19 cellular contexts compared by ENCODE assay signal in the genomic region with DNA sequence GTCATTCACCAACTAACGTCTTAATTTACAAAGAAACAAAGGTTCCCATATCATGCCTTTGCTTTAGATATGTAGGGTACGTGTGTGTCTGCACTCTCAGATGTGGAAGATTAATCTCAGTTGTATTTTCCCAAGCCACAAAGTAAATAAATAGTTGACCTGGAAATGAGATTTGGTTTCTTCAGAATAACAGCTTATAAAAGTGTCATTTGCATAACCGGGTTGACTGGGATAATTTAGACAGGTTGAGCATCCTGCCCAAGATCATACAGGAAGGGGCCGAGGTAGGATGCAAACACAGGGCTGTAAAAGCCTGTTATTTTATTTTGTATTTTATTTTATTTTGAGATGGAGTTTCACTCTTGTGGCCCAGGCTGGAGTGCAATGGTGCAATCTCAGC. TPM values are rescaled to one million over a fixed set of nuclear protein-coding genes. Genes with fewer than 3 reads are reported as not detected.
DNase-seq lines count a peak whose midpoint lies in the region; ATAC-seq and TF ChIP-seq lines count a peak whose summit lies in the region.
"Had no signal": no experiment of that assay in that cellular context is flagged by ENCODE, and none has a peak within 500 bp of the region (broad histone marks: within the 10 kb centered on the region; RNA-seq: fewer than 3 reads in every experiment).

No MANE protein-coding gene starts in this region.

- H3K27ac Mint-ChIP-seq in activated CD8-positive, alpha-beta memory T cell treated with anti-CD3 and anti-CD28 coated beads, Interleukin-2, amount 10 ng/mL, durations not matched to agents 7 days and 5 days: peak overlapping the region; percentile 98
- H3K27ac Mint-ChIP-seq: WTC11 had no signal

- 35 to 62% (median 46%) methylated on average over 4 of the region's 4 CpGs for WGBS in stomach, 5 donors

- no peak overlapping the region for H2AFZ ChIP-seq in OCI-LY7 (ENCODE audit: low read length)

- peaks cover 100% of the 10 kb centered on the region for H3K36me3 ChIP-seq in OCI-LY7 (ENCODE audit: insufficient read depth, low read length)
- peaks cover 47% of the 10 kb centered on the region for H3K36me3 ChIP-seq in effector memory CD4-positive, alpha-beta T cell (ENCODE audit: control insufficient read depth, insufficient read depth, low read length)
- H3K36me3 ChIP-seq in stomach: peaks cover 62 to 100% (median 99%) of the 10 kb centered on the region in 4 donors

- peaks cover 5% of the 10 kb centered on the region; the same call in 1 of the 2 replicates for H3K79me2 ChIP-seq in OCI-LY7 (ENCODE audit: insufficient read depth, low read depth, low read length)

- H3K36me3 Mint-ChIP-seq in activated CD8-positive, alpha-beta memory T cell treated with anti-CD3 and anti-CD28 coated beads, Interleukin-2, amount 10 ng/mL, durations not matched to agents 7 days and 5 days: peaks cover 84% of the 10 kb centered on the region

- H3K27me3 Mint-ChIP-seq in activated CD8-positive, alpha-beta memory T cell treated with anti-CD3 and anti-CD28 coated beads, Interleukin-2, amount 10 ng/mL, durations not matched to agents 7 days and 5 days: no peaks in the 10 kb centered on the region

- H3K27ac ChIP-seq in OCI-LY7 (ENCODE audit: low read depth, low read length, poor library complexity, severe bottlenecking) (peak overlapping the region; percentile 43), stomach (peak overlapping the region; percentile 74 to 88 (median 77))
- H3K27ac ChIP-seq in effector memory CD4-positive, alpha-beta T cell (ENCODE audit: insufficient read depth, low read length, poor library complexity, severe bottlenecking): peak overlapping the region; percentile 83
- H3K27ac ChIP-seq: dorsolateral prefrontal cortex, right atrium auricular region had no signal

- no peak for ATAC-seq in activated CD8-positive, alpha-beta memory T cell treated with anti-CD3 and anti-CD28 coated beads, Interleukin-2, amount 10 ng/mL, durations not matched to agents 7 days and 5 days
- no peak for ATAC-seq in GM18858 (IDR thresholded peaks at IDR 0.05; ENCODE audit: unreplicated experiment)
- ATAC-seq: SK-N-SH treated with all-trans-retinoic acid at 6 μM for 48 hours, WTC11 had no signal

- TF ChIP-seq CTCF in OCI-LY7 (conservative IDR thresholded peaks at IDR 0.05; ENCODE audit: low read length): no peak
- no peak for TF ChIP-seq CTCF in stomach (IDR thresholded peaks at IDR 0.05)

- CTCF ChIA-PET in activated CD8-positive, alpha-beta memory T cell treated with anti-CD3 and anti-CD28 coated beads, Interleukin-2, amount 10 ng/mL, durations not matched to agents 7 days and 5 days (lab: Charles Lee): interaction anchor here (0.6 to 1.8 kb wide), 12 partner anchors 14 to 217 kb away, joined by 3 to 8 read pairs (median 4); a partner anchor contains a TSS
- CTCF ChIA-PET in OCI-LY7 (lab: Charles Lee; ENCODE audit: unreplicated experiment): no interaction called here

- DNase-seq in activated CD8-positive, alpha-beta memory T cell treated with anti-CD3 and anti-CD28 coated beads, Interleukin-2, amount 10 ng/mL, durations not matched to agents 7 days and 5 days: no peak
- DNase-seq in activated CD8-positive, alpha-beta memory T cell treated with anti-CD3 and anti-CD28 coated beads, Interleukin-2, amount 50 U/mL, for 4 hours: no peak
- DNase-seq in OCI-LY7 (ENCODE audit: low spot score): no peak
- DNase-seq in effector memory CD4-positive, alpha-beta T cell: no peak
- DNase-seq in stomach: no peak
- DNase-seq in cardiac septum (ENCODE audit: low spot score): no peak
- no peak for DNase-seq in medulla oblongata (ENCODE audit: extremely low spot score)
- DNase-seq: COR-L47, dorsolateral prefrontal cortex, esophagus squamous epithelium, H9, head of caudate nucleus had no signal

- H3K9me3 ChIP-seq in OCI-LY7 (ENCODE audit: low read length): no peaks in the 10 kb centered on the region
- no peaks in the 10 kb centered on the region for H3K9me3 ChIP-seq in effector memory CD4-positive, alpha-beta T cell (ENCODE audit: control insufficient read depth, low read length)
- H3K9me3 ChIP-seq in stomach: no peaks in the 10 kb centered on the region
- H3K9me3 ChIP-seq: esophagus squamous epithelium, neutrophil, right atrium auricular region, tibial nerve had no signal

- no peaks in the 10 kb centered on the region for H3K9me3 Mint-ChIP-seq in activated CD8-positive, alpha-beta memory T cell treated with anti-CD3 and anti-CD28 coated beads, Interleukin-2, amount 10 ng/mL, durations not matched to agents 7 days and 5 days (ENCODE audit: low read depth)
- H3K9me3 Mint-ChIP-seq: H9, WTC11 had no signal

- H3K4me1 Mint-ChIP-seq in activated CD8-positive, alpha-beta memory T cell treated with anti-CD3 and anti-CD28 coated beads, Interleukin-2, amount 10 ng/mL, durations not matched to agents 7 days and 5 days: peaks cover 76% of the 10 kb centered on the region
- H3K4me1 Mint-ChIP-seq: H9, WTC11 had no signal

- peaks cover 36% of the 10 kb centered on the region for H3K4me1 ChIP-seq in OCI-LY7 (ENCODE audit: insufficient read depth, low read length, poor library complexity, severe bottlenecking)
- peaks cover 42% of the 10 kb centered on the region for H3K4me1 ChIP-seq in effector memory CD4-positive, alpha-beta T cell (ENCODE audit: control insufficient read depth, insufficient read depth, low read length, poor library complexity, severe bottlenecking)
- peaks cover 18 to 26% (median 21%) of the 10 kb centered on the region in 4 donors for H3K4me1 ChIP-seq in stomach
- H3K4me1 ChIP-seq: esophagus squamous epithelium, right atrium auricular region, tibial nerve had no signal

- POLR2A ChIA-PET in OCI-LY7 (lab: Charles Lee): interaction anchor here (1.8 kb wide), 1 partner anchor 13 kb away, joined by 6 read pairs; no protein-coding TSS in a partner anchor

- H3K4me3 ChIP-seq in OCI-LY7 (ENCODE audit: low read depth, low read length, poor library complexity, severe bottlenecking) (no peak overlapping the region), stomach (peak overlapping the region in 1 of 4 donors; percentile 8)
- no peak overlapping the region for H3K4me3 ChIP-seq in effector memory CD4-positive, alpha-beta T cell (ENCODE audit: insufficient read depth, low read depth, low read length, poor library complexity, severe bottlenecking)
- H3K4me3 ChIP-seq: dorsolateral prefrontal cortex, esophagus squamous epithelium, right atrium auricular region, tibial nerve had no signal

- TF ChIP-seq POLR2A in stomach (IDR thresholded peaks at IDR 0.05): no peak

- peak overlapping the region; percentile 60 for H3K4me3 Mint-ChIP-seq in activated CD8-positive, alpha-beta memory T cell treated with anti-CD3 and anti-CD28 coated beads, Interleukin-2, amount 10 ng/mL, durations not matched to agents 7 days and 5 days
- H3K4me3 Mint-ChIP-seq: H9, WTC11 had no signal

- BruUV-seq in OCI-LY7 (replicated peaks; lab: Mats Ljungman, UMichigan): no TSS peak

- H4K20me1 ChIP-seq in OCI-LY7 (ENCODE audit: insufficient read depth, low read length): no peaks in the 10 kb centered on the region

- H3K9me2 ChIP-seq in OCI-LY7 (ENCODE audit: insufficient read depth, low read length): no peaks in the 10 kb centered on the region

- H3K4me2 ChIP-seq in OCI-LY7 (ENCODE audit: low read length): 0 out of 2 replicates have a peak overlapping the region, but pooled peaks have one; percentile 1

- H3K27me3 ChIP-seq in effector memory CD4-positive, alpha-beta T cell (replicated peaks; ENCODE audit: control insufficient read depth, insufficient read depth, low read length, poor library complexity, severe bottlenecking): no peaks in the 10 kb centered on the region
- H3K27me3 ChIP-seq in stomach: no peaks in the 10 kb centered on the region
- H3K27me3 ChIP-seq: dorsolateral prefrontal cortex, esophagus squamous epithelium, neutrophil, right atrium auricular region, tibial nerve had no signal

- intact Hi-C loops in OCI-LY7 (cut with micrococcal nuclease; ENCODE audit: unreplicated experiment) (no loop called here), stomach (cut with DNase I; ENCODE audit: low total_unique reads) (no loop called here), cardiac septum (cut with DNase I) (no loop called here)

- no peak for TF ChIP-seq EP300 in stomach (IDR thresholded peaks at IDR 0.05)

RNA-seq across cellular contexts. Expression of a gene that starts 19.5 kb away (rescaled TPM):
- total RNA-seq in activated CD8-positive, alpha-beta memory T cell treated with anti-CD3 and anti-CD28 coated beads, Interleukin-2, amount 10 ng/mL, durations not matched to agents 7 days and 5 days: 10 to 100 TPM; 62.8 to 63.8 TPM
- total RNA-seq in OCI-LY7 (2014; rRNA removed; shearing (Covaris generic)): 42.5 and 44.9 TPM in 2 replicates
- total RNA-seq in OCI-LY7 (2022) (31.8 and 36.2 TPM in 2 replicates), stomach (10 to 100 TPM in 4 of 5 donors, 1 to 10 TPM in 1; 7.6 to 71.9 (median 34.1) TPM), cardiac septum (17.5 TPM)
- polyA plus RNA-seq in stomach: 10 to 100 TPM in 1 of 3 donors, 1 to 10 TPM in 2; 8.7 to 11.6 (median 8.7) TPM

RNA-seq across cellular contexts. Expression of a gene that starts 36.7 kb away (rescaled TPM):
- total RNA-seq in activated CD8-positive, alpha-beta memory T cell treated with anti-CD3 and anti-CD28 coated beads, Interleukin-2, amount 10 ng/mL, durations not matched to agents 7 days and 5 days: under 1 TPM; 0.09 to 0.23 TPM
- 0.32 TPM in 1 of 2 replicates, not detected in the other for total RNA-seq in OCI-LY7 (2014; rRNA removed; shearing (Covaris generic))
- total RNA-seq in OCI-LY7 (2022) (not detected in 2 replicates), stomach (1 to 10 TPM in 1 of 5 donors, not detected in 4; 1.5 TPM), cardiac septum (not detected)
- polyA plus RNA-seq in stomach: not detected
- total RNA-seq: esophagus squamous epithelium, H9, lung microvascular endothelial cell, tibial nerve, WTC11 had no signal
